Comparison of ENCODE assay signal across 17 cellular contexts in genomic region chr10:112311481-112311880, GRCh38. TPM values are rescaled to one million over a fixed set of nuclear protein-coding genes. Genes with fewer than 3 reads are reported as not detected.
DNase-seq lines count a peak whose midpoint lies in the region; ATAC-seq and TF ChIP-seq lines count a peak whose summit lies in the region.
"Had no signal": no experiment of that assay in that cellular context is flagged by ENCODE, and none has a peak within 500 bp of the region (broad histone marks: within the 10 kb centered on the region; RNA-seq: fewer than 3 reads in every experiment).

No MANE protein-coding gene starts in this region.

- H3K27ac Mint-ChIP-seq in stimulated activated memory B cell treated with anti-CD40 and anti-IgM and Interleukin-4, amounts not matched to agents 10 μg/mL and 1 μg/mL and 100 μg/mL, for 72 hours, result no peak overlapping the region
- H3K27ac Mint-ChIP-seq: CD4-positive, alpha-beta memory T cell had no signal

- H3K9me3 Mint-ChIP-seq in stimulated activated memory B cell treated with anti-CD40 and anti-IgM and Interleukin-4, amounts not matched to agents 10 μg/mL and 1 μg/mL and 100 μg/mL, for 72 hours, result no peaks in the 10 kb centered on the region
- H3K9me3 Mint-ChIP-seq: CD4-positive, alpha-beta memory T cell had no signal

- H3K4me3 ChIP-seq in liver (ENCODE audit: low read depth in 1 of 3, low read length in 3 of 3) (no peak overlapping the region), GM23248 (no peak overlapping the region)

- WGBS in liver, result 75% methylated on average over 3 of the region's 3 CpGs
- 91 to 93% methylated on average over 3 of the region's 3 CpGs for WGBS in GM23248 (ENCODE audit: low coverage in 1 of 2, low lambda C conversion rate in 2 of 2, missing lambda C conversion rate in 2 of 2), 2 experiments

- H3K36me3 Mint-ChIP-seq in stimulated activated memory B cell treated with anti-CD40 and anti-IgM and Interleukin-4, amounts not matched to agents 10 μg/mL and 1 μg/mL and 100 μg/mL, for 72 hours, result no peaks in the 10 kb centered on the region
- H3K36me3 Mint-ChIP-seq: CD4-positive, alpha-beta memory T cell had no signal

- H3K27me3 Mint-ChIP-seq in stimulated activated memory B cell treated with anti-CD40 and anti-IgM and Interleukin-4, amounts not matched to agents 10 μg/mL and 1 μg/mL and 100 μg/mL, for 72 hours, result peaks cover 16% of the 10 kb centered on the region

- TF ChIP-seq CTCF in liver (IDR thresholded peaks at IDR 0.05; ENCODE audit: low read depth, low read length, missing input control), result no peak

- H2AFZ ChIP-seq in GM23248, result no peak overlapping the region

- H3F3A ChIP-seq in GM23248 (ENCODE audit: insufficient read depth), result peaks cover 4% of the 10 kb centered on the region

- no peak overlapping the region for H3K9ac ChIP-seq in liver (ENCODE audit: low read depth in 1 of 2, low read length in 2 of 2)
- H3K9ac ChIP-seq in GM23248, result no peak overlapping the region

- no peak overlapping the region for H3K4me3 Mint-ChIP-seq in stimulated activated memory B cell treated with anti-CD40 and anti-IgM and Interleukin-4, amounts not matched to agents 10 μg/mL and 1 μg/mL and 100 μg/mL, for 72 hours
- H3K4me3 Mint-ChIP-seq: CD4-positive, alpha-beta memory T cell had no signal

- no peaks in the 10 kb centered on the region for H3K79me2 ChIP-seq in GM23248 (ENCODE audit: insufficient read depth)

- H3K27ac ChIP-seq in liver (ENCODE audit: low read depth in 1 of 2, low read length in 2 of 2) (peak overlapping the region; percentile 44 to 76), GM23248 (no peak overlapping the region)

- peak; percentile 30 to 47 for TF ChIP-seq RAD21 in liver (IDR thresholded peaks at IDR 0.05)

- H3K9me3 ChIP-seq in liver (ENCODE audit: control insufficient read depth in 4 of 4, low read length in 3 of 4) (no peaks in the 10 kb centered on the region), GM23248 (ENCODE audit: low read depth) (no peaks in the 10 kb centered on the region)
- H3K9me3 ChIP-seq: Caco-2 had no signal

- no peak overlapping the region for H3K4me2 ChIP-seq in GM23248 (ENCODE audit: unreplicated experiment)

- H3K9me2 ChIP-seq in GM23248 (ENCODE audit: insufficient read depth), result no peaks in the 10 kb centered on the region

- in situ Hi-C loops in GM23248 (cut with MboI), result no loop called here

- ATAC-seq in stimulated activated memory B cell treated with anti-CD40 and anti-IgM and Interleukin-4, amounts not matched to agents 10 μg/mL and 1 μg/mL and 100 μg/mL, for 72 hours, result peak; percentile 46
- no peak for ATAC-seq in left cardiac atrium

- H3K4me1 ChIP-seq in liver (ENCODE audit: control insufficient read depth in 4 of 4, insufficient read depth in 4 of 4, low read length in 3 of 4), result peaks cover 0 to 48% (median 16%) of the 10 kb centered on the region in 4 donors
- H3K4me1 ChIP-seq in GM23248 (ENCODE audit: insufficient read depth), result peaks cover 15% of the 10 kb centered on the region

- H3K27me3 ChIP-seq in liver (ENCODE audit: control insufficient read depth in 4 of 4, insufficient read depth in 4 of 4, low read length in 3 of 4) (no peaks in the 10 kb centered on the region), GM23248 (replicated peaks; ENCODE audit: insufficient read depth) (no peaks in the 10 kb centered on the region)

- intact Hi-C loops in left cardiac atrium (cut with DNase I), result loop anchor here (10.0 kb wide), 3 partner anchors 113 to 557 kb away; no protein-coding TSS in a partner anchor

- peak; percentile 39 for DNase-seq in COLO829 (ENCODE audit: low spot score)
- DNase-seq in foreskin melanocyte, result peak; percentile 82
- no peak for DNase-seq in GM23248
- no peak for DNase-seq in activated CD8-positive, alpha-beta memory T cell treated with anti-CD3 and anti-CD28 coated beads, Interleukin-2, amount 50 U/mL, for 4 hours
- DNase-seq in left cardiac atrium, result no peak
- DNase-seq: C1 segment of cervical spinal cord; Caco-2; CD4-positive, alpha-beta memory T cell; DMS153; DND-41; H7; HCEC 1CT had no signal

- no peaks in the 10 kb centered on the region for H4K20me1 ChIP-seq in GM23248 (ENCODE audit: insufficient read depth)

- H3K36me3 ChIP-seq in liver (ENCODE audit: control insufficient read depth in 4 of 4, insufficient read depth in 3 of 4, low read depth in 1 of 4, low read length in 3 of 4), result no peaks in the 10 kb centered on the region
- H3K36me3 ChIP-seq in GM23248 (ENCODE audit: low read depth), result no peaks in the 10 kb centered on the region

- H3K4me1 Mint-ChIP-seq in stimulated activated memory B cell treated with anti-CD40 and anti-IgM and Interleukin-4, amounts not matched to agents 10 μg/mL and 1 μg/mL and 100 μg/mL, for 72 hours, result peaks cover 5% of the 10 kb centered on the region

TF ChIP-seq in liver, 16 proteins besides CTCF, POLR2A, EP300 and RAD21:
- TF ChIP-seq TAF1 (conservative IDR thresholded peaks at IDR 0.05), result no peak
- TF ChIP-seq MAX (IDR thresholded peaks at IDR 0.05), result peak; percentile 15
- peak in 1 of 2 donors; percentile 60 for TF ChIP-seq RXRA (IDR thresholded peaks at IDR 0.05)
- no peak for TF ChIP-seq HNF4G (IDR thresholded peaks at IDR 0.05)
- TF ChIP-seq EGR1 (IDR thresholded peaks at IDR 0.05; ENCODE audit: low read depth in 2 of 2), result peak in 1 of 2 donors; percentile 28
- no peak for TF ChIP-seq FOXA2 (IDR thresholded peaks at IDR 0.05)
- no peak for TF ChIP-seq NR2F2 (IDR thresholded peaks at IDR 0.05)
- no peak for TF ChIP-seq ATF3 (IDR thresholded peaks at IDR 0.05)
- TF ChIP-seq YY1 (IDR thresholded peaks at IDR 0.05), result peak; percentile 12
- TF ChIP-seq SP1 (IDR thresholded peaks at IDR 0.05), result peak; percentile 33
- TF ChIP-seq HNF4A (conservative IDR thresholded peaks at IDR 0.05), result peak; percentile 53 to 66
- TF ChIP-seq JUND (IDR thresholded peaks at IDR 0.05), result peak in 1 of 2 donors; percentile 89
- TF ChIP-seq GABPA (IDR thresholded peaks at IDR 0.05 in 1 of 2, conservative IDR thresholded peaks at IDR 0.05 in 1 of 2), result no peak
- no peak for TF ChIP-seq ZBTB33 (IDR thresholded peaks at IDR 0.05)
- peak; percentile 9 for TF ChIP-seq REST (IDR thresholded peaks at IDR 0.05)
- no peak for TF ChIP-seq FOXA1 (IDR thresholded peaks at IDR 0.05)

RNA-seq across cellular contexts. Expression of gene TECTB, which starts 28.3 kb away (rescaled TPM):
- total RNA-seq in liver (under 1 TPM; 0.05 to 0.08 TPM), left cardiac atrium (not detected)
- polyA plus RNA-seq in liver (under 1 TPM; 0.08 to 0.44 TPM), GM23248 (2016; fragmentation: Nextera tagmentation; extraction: Ambion mirVana) (0.21 TPM in 1 of 2 replicates, not detected in the other)
- 0.63 TPM in 1 of 2 replicates, not detected in the other for total RNA-seq in GM23248 (2014; rRNA removed; shearing (Covaris generic))
- total RNA-seq: A172; A673; CD4-positive, alpha-beta memory T cell; H1; H7 had no signal
- polyA plus RNA-seq: CD4-positive, alpha-beta memory T cell; H1 had no signal

Comparison
In these comparisons a context has a peak if more than half of its experiments do, and no peak if none do; other contexts are left out.
1. DNase-seq: peak in COLO829 (single experiment) and foreskin melanocyte (single experiment); none in GM23248 (single experiment), activated CD8-positive, alpha-beta memory T cell treated with anti-CD3 and anti-CD28 coated beads, Interleukin-2, amount 50 U/mL, for 4 hours (single experiment) and left cardiac atrium (single experiment).